ENCODE assay signal across 1 cellular context in the genomic region with DNA sequence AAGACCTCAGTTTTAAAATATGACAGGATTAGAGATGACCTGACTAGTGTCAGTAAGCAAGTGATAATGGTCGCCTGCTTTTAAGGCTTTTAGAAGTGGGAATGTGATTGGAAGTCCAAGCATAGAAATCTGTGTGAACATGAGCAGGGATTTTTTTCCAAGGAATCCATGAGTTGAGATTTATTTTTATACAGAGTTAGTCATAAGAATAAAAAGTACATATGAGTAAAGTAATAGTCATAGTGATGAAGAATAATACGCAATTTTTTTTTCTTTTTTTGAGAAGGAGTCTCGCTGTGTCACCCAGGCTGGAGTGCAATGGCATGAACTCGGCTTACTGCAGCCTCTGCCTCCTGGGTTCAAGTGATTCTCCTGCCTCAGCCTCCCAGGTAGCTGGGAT.
TF ChIP-seq lines count a peak whose summit lies in the region.

No MANE protein-coding gene starts in this region.

TF ChIP-seq in A549, 52 proteins besides CTCF, POLR2A, EP300 and RAD21 (continued from another document):
- TF ChIP-seq, protein P1, sequence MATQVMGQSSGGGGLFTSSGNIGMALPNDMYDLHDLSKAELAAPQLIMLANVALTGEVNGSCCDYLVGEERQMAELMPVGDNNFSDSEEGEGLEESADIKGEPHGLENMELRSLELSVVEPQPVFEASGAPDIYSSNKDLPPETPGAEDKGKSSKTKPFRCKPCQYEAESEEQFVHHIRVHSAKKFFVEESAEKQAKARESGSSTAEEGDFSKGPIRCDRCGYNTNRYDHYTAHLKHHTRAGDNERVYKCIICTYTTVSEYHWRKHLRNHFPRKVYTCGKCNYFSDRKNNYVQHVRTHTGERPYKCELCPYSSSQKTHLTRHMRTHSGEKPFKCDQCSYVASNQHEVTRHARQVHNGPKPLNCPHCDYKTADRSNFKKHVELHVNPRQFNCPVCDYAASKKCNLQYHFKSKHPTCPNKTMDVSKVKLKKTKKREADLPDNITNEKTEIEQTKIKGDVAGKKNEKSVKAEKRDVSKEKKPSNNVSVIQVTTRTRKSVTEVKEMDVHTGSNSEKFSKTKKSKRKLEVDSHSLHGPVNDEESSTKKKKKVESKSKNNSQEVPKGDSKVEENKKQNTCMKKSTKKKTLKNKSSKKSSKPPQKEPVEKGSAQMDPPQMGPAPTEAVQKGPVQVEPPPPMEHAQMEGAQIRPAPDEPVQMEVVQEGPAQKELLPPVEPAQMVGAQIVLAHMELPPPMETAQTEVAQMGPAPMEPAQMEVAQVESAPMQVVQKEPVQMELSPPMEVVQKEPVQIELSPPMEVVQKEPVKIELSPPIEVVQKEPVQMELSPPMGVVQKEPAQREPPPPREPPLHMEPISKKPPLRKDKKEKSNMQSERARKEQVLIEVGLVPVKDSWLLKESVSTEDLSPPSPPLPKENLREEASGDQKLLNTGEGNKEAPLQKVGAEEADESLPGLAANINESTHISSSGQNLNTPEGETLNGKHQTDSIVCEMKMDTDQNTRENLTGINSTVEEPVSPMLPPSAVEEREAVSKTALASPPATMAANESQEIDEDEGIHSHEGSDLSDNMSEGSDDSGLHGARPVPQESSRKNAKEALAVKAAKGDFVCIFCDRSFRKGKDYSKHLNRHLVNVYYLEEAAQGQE (IDR thresholded peaks at IDR 0.05), result no peak
- TF ChIP-seq HEYL (CRISPR knock-in tag; IDR thresholded peaks at IDR 0.05) (no peak), EHMT2 (IDR thresholded peaks at IDR 0.05; ENCODE audit: low read depth) (no peak), POLR2AphosphoS2 (conservative IDR thresholded peaks at IDR 0.05; ENCODE audit: low read length) (no peak)
- TF ChIP-seq, protein P2, sequence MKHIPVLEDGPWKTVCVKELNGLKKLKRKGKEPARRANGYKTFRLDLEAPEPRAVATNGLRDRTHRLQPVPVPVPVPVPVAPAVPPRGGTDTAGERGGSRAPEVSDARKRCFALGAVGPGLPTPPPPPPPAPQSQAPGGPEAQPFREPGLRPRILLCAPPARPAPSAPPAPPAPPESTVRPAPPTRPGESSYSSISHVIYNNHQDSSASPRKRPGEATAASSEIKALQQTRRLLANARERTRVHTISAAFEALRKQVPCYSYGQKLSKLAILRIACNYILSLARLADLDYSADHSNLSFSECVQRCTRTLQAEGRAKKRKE (CRISPR knock-in tag; IDR thresholded peaks at IDR 0.05; ENCODE audit: low read depth), result no peak
TF ChIP-seq in A549: peak in this region for 0.
